10 cellular contexts compared by ENCODE assay signal in the genomic region with DNA sequence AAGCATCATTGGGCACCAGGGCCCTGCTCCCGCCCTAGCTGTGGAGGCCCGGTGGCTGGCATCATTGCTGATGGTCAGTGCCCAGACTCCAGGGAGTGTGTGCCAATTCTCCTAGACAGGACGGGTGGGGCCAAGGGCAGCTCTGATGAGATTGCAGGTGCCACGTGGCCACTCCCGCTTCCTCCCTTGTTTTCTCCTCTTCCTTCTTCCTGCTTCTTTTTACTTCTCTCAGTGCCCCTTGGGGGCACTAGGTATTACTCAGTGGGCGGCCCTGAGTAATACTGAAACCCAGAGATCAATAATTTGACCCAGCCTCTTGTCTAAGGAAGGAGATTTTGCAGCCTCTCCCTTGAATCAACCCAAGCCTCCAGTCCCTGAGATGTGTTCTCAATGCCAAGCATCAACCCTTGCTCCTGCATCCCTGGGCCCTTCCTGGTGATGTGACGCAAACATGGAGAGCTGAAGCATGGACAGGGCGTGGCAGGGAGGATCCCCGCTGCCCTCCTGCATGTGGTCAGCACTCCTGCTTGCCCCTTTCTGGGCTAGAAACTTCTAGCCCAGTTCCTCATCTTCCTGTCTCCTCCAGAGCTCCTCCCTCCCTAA. TPM values are rescaled to one million over a fixed set of nuclear protein-coding genes. Genes with fewer than 3 reads are reported as not detected.
DNase-seq lines count a peak whose midpoint lies in the region; ATAC-seq and TF ChIP-seq lines count a peak whose summit lies in the region.
"Had no signal": no experiment of that assay in that cellular context is flagged by ENCODE, and none has a peak within 500 bp of the region (broad histone marks: within the 10 kb centered on the region; RNA-seq: fewer than 3 reads in every experiment).

No MANE protein-coding gene starts in this region.

- H3K36me3 ChIP-seq in mucosa of descending colon (ENCODE audit: low read depth): no peaks in the 10 kb centered on the region

- H3K4me3 ChIP-seq in mucosa of descending colon: no peak overlapping the region

- no peak for DNase-seq in stimulated activated naive CD8-positive, alpha-beta T cell treated with anti-CD3 and anti-CD28 coated beads, Interleukin-15, Interleukin-2, amounts not matched to agents 100 U/mL and 50 U/mL, for 24 hours
- DNase-seq in cerebellum (ENCODE audit: low spot score) (peak; percentile 96), mucosa of descending colon (peak; percentile 79 to 82 (median 79)), NCI-H2227 (lab: John Stamatoyannopoulos, UW; ENCODE audit: unreplicated experiment) (no peak), NCI-H2029 (lab: John Stamatoyannopoulos, UW) (no peak)
- DNase-seq: amniotic stem cell had no signal

- no peak overlapping the region for H3K4me3 Mint-ChIP-seq in stimulated activated naive CD8-positive, alpha-beta T cell treated with anti-CD3 and anti-CD28 coated beads, Interleukin-15, Interleukin-2, amounts not matched to agents 100 ng/mL and 50 ng/mL, for 24 hours

- H3K27ac Mint-ChIP-seq in stimulated activated naive CD8-positive, alpha-beta T cell treated with anti-CD3 and anti-CD28 coated beads, Interleukin-15, Interleukin-2, amounts not matched to agents 100 ng/mL and 50 ng/mL, for 24 hours: peak overlapping the region; percentile 40
- H3K27ac Mint-ChIP-seq: CD4-positive, CD25-positive, alpha-beta regulatory T cell had no signal

- TF ChIP-seq CTCF in mucosa of descending colon (IDR thresholded peaks at IDR 0.05): no peak

- H3K27me3 Mint-ChIP-seq in stimulated activated naive CD8-positive, alpha-beta T cell treated with anti-CD3 and anti-CD28 coated beads, Interleukin-15, Interleukin-2, amounts not matched to agents 100 ng/mL and 50 ng/mL, for 24 hours: peaks cover 20% of the 10 kb centered on the region

- no peaks in the 10 kb centered on the region for H3K9me3 Mint-ChIP-seq in stimulated activated naive CD8-positive, alpha-beta T cell treated with anti-CD3 and anti-CD28 coated beads, Interleukin-15, Interleukin-2, amounts not matched to agents 100 ng/mL and 50 ng/mL, for 24 hours
- H3K9me3 Mint-ChIP-seq: CD4-positive, CD25-positive, alpha-beta regulatory T cell had no signal

- intact Hi-C loops in mucosa of descending colon (cut with DNase I, micrococcal nuclease): no loop called here

- peaks cover 8% of the 10 kb centered on the region for H3K4me1 Mint-ChIP-seq in stimulated activated naive CD8-positive, alpha-beta T cell treated with anti-CD3 and anti-CD28 coated beads, Interleukin-15, Interleukin-2, amounts not matched to agents 100 ng/mL and 50 ng/mL, for 24 hours (ENCODE audit: low read depth)

- no peaks in the 10 kb centered on the region for H3K9me3 ChIP-seq in mucosa of descending colon

- H3K36me3 Mint-ChIP-seq in stimulated activated naive CD8-positive, alpha-beta T cell treated with anti-CD3 and anti-CD28 coated beads, Interleukin-15, Interleukin-2, amounts not matched to agents 100 ng/mL and 50 ng/mL, for 24 hours (ENCODE audit: low read depth): no peaks in the 10 kb centered on the region
- H3K36me3 Mint-ChIP-seq: CD4-positive, CD25-positive, alpha-beta regulatory T cell had no signal

- ATAC-seq in stimulated activated naive CD8-positive, alpha-beta T cell treated with anti-CD3 and anti-CD28 coated beads, Interleukin-15, Interleukin-2, amounts not matched to agents 100 U/mL and 50 U/mL, for 24 hours: no peak
- peak; percentile 92 for ATAC-seq in mucosa of descending colon
- no peak for ATAC-seq in HG03135 (IDR thresholded peaks at IDR 0.05; ENCODE audit: unreplicated experiment)
- no peak for ATAC-seq in HG02642 (IDR thresholded peaks at IDR 0.05; ENCODE audit: poor library complexity, unreplicated experiment)

- no peaks in the 10 kb centered on the region for H3K4me1 ChIP-seq in mucosa of descending colon (ENCODE audit: low read depth)

RNA-seq across cellular contexts. Expression of gene CDK18, which starts 32.4 kb away (rescaled TPM):
- 1.00 TPM for total RNA-seq in cerebellum
- 10 to 100 TPM; 32.1 to 41.2 (median 37.0) TPM for total RNA-seq in mucosa of descending colon

Comparison
In these comparisons a context has a peak if more than half of its experiments do, and no peak if none do; other contexts are left out.
1. DNase-seq: peak in cerebellum (single experiment) and mucosa of descending colon (3 of 3); none in stimulated activated naive CD8-positive, alpha-beta T cell treated with anti-CD3 and anti-CD28 coated beads, Interleukin-15, Interleukin-2, amounts not matched to agents 100 U/mL and 50 U/mL, for 24 hours (single experiment), NCI-H2227 (single experiment) and NCI-H2029 (single experiment).
2. RNA of gene CDK18, which starts 32.4 kb away (total RNA-seq): 32.1 to 41.2 TPM in mucosa of descending colon; 1.00 TPM in cerebellum (single experiment); every median in the first group is over 10 times any median in the second.